31 cellular contexts compared by ENCODE assay signal in the genomic region with DNA sequence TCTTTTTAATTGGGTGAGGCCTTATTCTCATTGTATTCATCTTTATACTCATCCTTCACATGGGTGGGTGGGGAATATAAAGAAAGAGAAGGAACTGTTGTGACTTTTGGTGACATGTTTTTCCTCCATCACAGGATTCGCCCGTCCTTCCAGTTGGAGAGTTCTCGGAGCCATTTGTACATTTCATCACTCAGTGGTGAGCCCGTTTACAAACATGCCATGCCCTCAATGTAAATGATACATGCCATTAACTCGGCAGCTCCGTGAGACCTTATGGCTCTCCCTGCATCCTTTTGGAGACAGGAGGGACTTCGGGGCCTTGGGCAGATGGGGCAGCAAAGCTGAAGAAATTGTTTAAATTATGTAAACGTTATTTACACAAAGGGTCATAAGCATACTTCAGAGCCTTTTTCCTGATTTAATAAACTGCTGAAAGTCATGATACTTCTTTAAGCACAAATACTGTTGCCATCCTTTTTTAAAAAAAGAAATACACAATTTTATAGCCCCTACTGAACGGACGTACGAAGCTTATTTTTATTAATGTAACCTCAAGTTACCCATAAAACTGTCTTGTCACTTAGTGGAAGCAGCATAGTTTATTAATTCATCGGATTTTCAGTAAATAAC. TPM values are rescaled to one million over a fixed set of nuclear protein-coding genes. Genes with fewer than 3 reads are reported as not detected.
"Had no signal": no experiment of that assay in that cellular context is flagged by ENCODE, and none has a peak within 500 bp of the region (broad histone marks: within the 10 kb centered on the region; RNA-seq: fewer than 3 reads in every experiment).

No MANE protein-coding gene starts in this region.

- H3K9me3 ChIP-seq: esophagus squamous epithelium, right atrium auricular region, suprapubic skin, tibial artery, upper lobe of right lung had no signal

- ATAC-seq: activated naive CD8-positive, alpha-beta T cell treated with anti-CD3 and anti-CD28 coated beads, Interleukin-2, amount 50 U/mL, for 24 hours; left ventricle myocardium superior; T-helper 17 cell; upper lobe of right lung; WTC11 had no signal

- H3K27ac ChIP-seq: epithelial cell of prostate, esophagus squamous epithelium, neural progenitor cell, parathyroid adenoma, right atrium auricular region, suprapubic skin, tibial artery, upper lobe of right lung had no signal

- H3K27me3 ChIP-seq: esophagus squamous epithelium, neural progenitor cell, right atrium auricular region, suprapubic skin, tibial artery, upper lobe of right lung had no signal

- H3K4me3 Mint-ChIP-seq: activated CD4-positive, alpha-beta memory T cell treated with anti-CD3 and anti-CD28 coated beads, Interleukin-2, amount 10 ng/mL, durations not matched to agents 7 days and 5 days; activated CD4-positive, alpha-beta T cell treated with anti-CD3 and anti-CD28 coated beads, Interleukin-2, amount 10 ng/mL, durations not matched to agents 7 days and 5 days; activated naive CD8-positive, alpha-beta T cell treated with anti-CD3 and anti-CD28 coated beads, Interleukin-2, amount 50 U/mL, for 24 hours; activated T-cell treated with anti-CD3 and anti-CD28 coated beads, Interleukin-2, amount 50 U/mL, for 24 hours; naive B cell; neural progenitor cell; T-helper 17 cell; WTC11 had no signal

- DNase-seq: activated CD4-positive, alpha-beta memory T cell treated with anti-CD3 and anti-CD28 coated beads, Interleukin-2, amount 10 ng/mL, durations not matched to agents 7 days and 5 days; activated CD4-positive, alpha-beta T cell treated with anti-CD3 and anti-CD28 coated beads for 1 hour; activated CD4-positive, alpha-beta T cell treated with anti-CD3 and anti-CD28 coated beads, Interleukin-2, amount 10 ng/mL, durations not matched to agents 7 days and 5 days; activated CD8-positive, alpha-beta memory T cell treated with anti-CD3 and anti-CD28 coated beads, Interleukin-2, amount 50 U/mL, for 48 hours; activated gamma-delta T cell treated with Interleukin-2 at 50 U/mL for 16 hours; activated naive CD4-positive, alpha-beta T cell treated with anti-CD3 and anti-CD28 coated beads, Interleukin-2, amount 50 U/mL, for 16 hours; activated naive CD8-positive, alpha-beta T cell treated with anti-CD3 and anti-CD28 coated beads, Interleukin-2, amount 50 U/mL, for 24 hours; activated T-cell treated with anti-CD3 and anti-CD28 coated beads, Interleukin-2, amount 50 U/mL, for 24 hours; amygdala; caudate nucleus; effector CD8-positive, alpha-beta T cell; esophagus squamous epithelium; foreskin melanocyte; kidney glomerular epithelial cell; left ventricle myocardium superior; naive B cell; occipital lobe; stimulated activated CD4-positive, alpha-beta T cell treated with anti-CD3 and anti-CD28 coated beads, Interleukin-1b, Interleukin-23, amount 100 ng/mL, for 48 hours; stimulated activated naive CD4-positive, alpha-beta T cell; T-helper 17 cell; T1000; tibial artery; upper lobe of right lung had no signal

- H3K4me1 ChIP-seq: esophagus squamous epithelium, parathyroid adenoma, right atrium auricular region, suprapubic skin, tibial artery, upper lobe of right lung had no signal

- H3K4me3 ChIP-seq: esophagus squamous epithelium, neural progenitor cell, right atrium auricular region, smooth muscle cell, suprapubic skin, tibial artery, upper lobe of right lung had no signal

- H3K27ac Mint-ChIP-seq: activated CD4-positive, alpha-beta memory T cell treated with anti-CD3 and anti-CD28 coated beads, Interleukin-2, amount 10 ng/mL, durations not matched to agents 7 days and 5 days; activated CD4-positive, alpha-beta T cell treated with anti-CD3 and anti-CD28 coated beads, Interleukin-2, amount 10 ng/mL, durations not matched to agents 7 days and 5 days; activated naive CD8-positive, alpha-beta T cell treated with anti-CD3 and anti-CD28 coated beads, Interleukin-2, amount 50 U/mL, for 24 hours; activated T-cell treated with anti-CD3 and anti-CD28 coated beads, Interleukin-2, amount 50 U/mL, for 24 hours; neural progenitor cell; T-helper 17 cell had no signal

- H3K36me3 Mint-ChIP-seq: naive B cell, WTC11 had no signal

- H3K27me3 Mint-ChIP-seq: activated CD4-positive, alpha-beta memory T cell treated with anti-CD3 and anti-CD28 coated beads, Interleukin-2, amount 10 ng/mL, durations not matched to agents 7 days and 5 days; activated CD4-positive, alpha-beta T cell treated with anti-CD3 and anti-CD28 coated beads, Interleukin-2, amount 10 ng/mL, durations not matched to agents 7 days and 5 days; activated naive CD8-positive, alpha-beta T cell treated with anti-CD3 and anti-CD28 coated beads, Interleukin-2, amount 50 U/mL, for 24 hours; activated T-cell treated with anti-CD3 and anti-CD28 coated beads, Interleukin-2, amount 50 U/mL, for 24 hours; naive B cell; T-helper 17 cell had no signal

- H3K36me3 ChIP-seq: neural progenitor cell, right atrium auricular region, suprapubic skin, upper lobe of right lung had no signal

- H3K4me1 Mint-ChIP-seq: activated CD4-positive, alpha-beta memory T cell treated with anti-CD3 and anti-CD28 coated beads, Interleukin-2, amount 10 ng/mL, durations not matched to agents 7 days and 5 days had no signal

- H3K9me3 Mint-ChIP-seq: activated CD4-positive, alpha-beta memory T cell treated with anti-CD3 and anti-CD28 coated beads, Interleukin-2, amount 10 ng/mL, durations not matched to agents 7 days and 5 days; activated CD4-positive, alpha-beta T cell treated with anti-CD3 and anti-CD28 coated beads, Interleukin-2, amount 10 ng/mL, durations not matched to agents 7 days and 5 days; activated naive CD8-positive, alpha-beta T cell treated with anti-CD3 and anti-CD28 coated beads, Interleukin-2, amount 50 U/mL, for 24 hours; activated T-cell treated with anti-CD3 and anti-CD28 coated beads, Interleukin-2, amount 50 U/mL, for 24 hours; naive B cell; neural progenitor cell; WTC11 had no signal

RNA-seq across cellular contexts. Expression of gene SKOR1, which starts 55.7 kb away (rescaled TPM):
- total RNA-seq: glomerular endothelial cell had no signal
